In genomic region chr7:127440206-127440605, GRCh38 we compare ENCODE assay signal across 7 cellular contexts.
"Had no signal": no experiment of that assay in that cellular context is flagged by ENCODE, and none has a peak within 500 bp of the region (broad histone marks: within the 10 kb centered on the region; RNA-seq: fewer than 3 reads in every experiment).

No MANE protein-coding gene starts in this region.

- H3K27ac Mint-ChIP-seq: IgD-negative memory B cell had no signal

- H3K4me3 ChIP-seq: K562 had no signal

- ATAC-seq: HepG2, K562 had no signal

- DNase-seq: IMR-90, KBM-7, KG1 had no signal

- H3K36me3 Mint-ChIP-seq: IgD-negative memory B cell had no signal

- H3K27ac ChIP-seq: HL-60 had no signal

- H3K4me3 Mint-ChIP-seq: IgD-negative memory B cell had no signal
